In the genomic region with DNA sequence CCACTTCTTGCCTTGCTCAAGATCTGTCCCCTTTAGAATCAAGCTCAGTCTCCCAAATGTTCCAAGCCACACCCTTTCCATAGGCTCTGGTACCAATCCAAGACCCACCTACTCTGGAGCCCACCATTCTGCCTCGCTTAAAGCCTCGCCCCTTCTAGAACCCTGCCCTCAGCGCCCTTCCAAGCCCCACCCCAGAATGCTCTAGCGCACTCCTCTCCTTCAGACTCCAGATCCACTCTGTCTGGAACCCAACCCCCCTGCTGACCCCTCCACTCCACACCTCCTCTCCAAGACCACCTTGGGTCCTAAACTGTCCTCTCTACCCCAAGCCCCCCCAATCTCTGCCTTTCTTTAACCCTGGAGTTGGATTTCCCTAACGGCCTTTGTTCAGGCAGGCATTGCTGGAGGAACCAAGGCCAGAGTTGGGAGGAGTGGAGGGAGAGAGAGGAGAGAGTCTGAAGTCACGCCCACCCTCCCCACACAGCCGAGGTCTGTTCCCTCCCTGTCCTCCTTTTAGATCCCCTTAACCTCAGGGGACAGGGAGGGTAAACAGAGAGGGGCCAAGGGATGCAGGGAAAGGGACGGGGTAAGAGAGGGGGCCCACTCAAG, we compare ENCODE assay signal across 37 cellular contexts. TPM values are rescaled to one million over a fixed set of nuclear protein-coding genes. Genes with fewer than 3 reads are reported as not detected.
DNase-seq lines count a peak whose midpoint lies in the region; ATAC-seq, FAIRE-seq and TF ChIP-seq lines count a peak whose summit lies in the region.
"Had no signal": no experiment of that assay in that cellular context is flagged by ENCODE, and none has a peak within 500 bp of the region (broad histone marks: within the 10 kb centered on the region; RNA-seq: fewer than 3 reads in every experiment).

No MANE protein-coding gene starts in this region.

- 65% methylated on average over 8 of the region's 8 CpGs for WGBS in GM12878 (ENCODE audit: insufficient coverage, insufficient replicate concordance, low lambda C conversion rate, missing lambda C conversion rate)
- 58 to 69% (median 63%) methylated on average over 8 of the region's 8 CpGs for WGBS in small intestine, 3 donors

- TF ChIP-seq CTCF in Loucy (conservative IDR thresholded peaks at IDR 0.05; ENCODE audit: low read length) (no peak), GM12878 (IDR thresholded peaks at IDR 0.05 in 2 of 3, conservative IDR thresholded peaks at IDR 0.05 in 1 of 3; ENCODE audit: control insufficient read depth in 2 of 3, extremely low read depth in 1 of 3, insufficient read depth in 1 of 3, low read depth in 3 of 3, low read length in 3 of 3) (no peak), neutrophil (IDR thresholded peaks at IDR 0.05) (no peak)

- peaks cover 18 to 43% (median 21%) of the 10 kb centered on the region in 3 donors for H3K4me1 Mint-ChIP-seq in T-cell

- H3K4me2 ChIP-seq in Loucy (ENCODE audit: low read depth, low read length, poor library complexity, severe bottlenecking) (peak overlapping the region; percentile 27), GM12878 (ENCODE audit: control insufficient read depth, insufficient read depth) (peak overlapping the region; percentile 33; the same call in 1 of the 2 replicates)
- H3K4me2 ChIP-seq: GM23338 had no signal

- no peak overlapping the region for H3K4me3 Mint-ChIP-seq in T-cell

- TF ChIP-seq POLR2A in GM12878 (IDR thresholded peaks at IDR 0.05; ENCODE audit: low read depth, low read length) = no peak

- DNase-seq in NCI-H82 (lab: John Stamatoyannopoulos, UW) (peak; percentile 33), NCI-H82 treated with DMSO at 0.1 percent for 48 hours (lab: John Stamatoyannopoulos, UW; ENCODE audit: unreplicated experiment) (no peak), GM12878 (ENCODE audit: low read depth, low spot score) (no peak), small intestine (no peak), T-cell (no peak), foreskin melanocyte (no peak)
- DNase-seq: activated CD4-positive, alpha-beta T cell treated with anti-CD3 and anti-CD28 coated beads, Interleukin-2, amount 10 ng/mL, durations not matched to agents 7 days and 5 days; activated gamma-delta T cell; activated T-cell treated with anti-CD3 and anti-CD28 coated beads, Interleukin-2, amount 50 U/mL, for 1 hour; Calu3; caudate nucleus; cortex of kidney; DND-41; effector memory CD8-positive, alpha-beta T cell; head of caudate nucleus; midbrain; naive B cell; NCI-H1092; NCI-H1694 treated with DMSO at 0.1 percent for 48 hours; nucleus accumbens; OCI-M1; Right ventricle myocardium superior; stimulated activated CD4-positive, alpha-beta T cell treated with anti-CD3 and anti-CD28 coated beads, Interleukin-12 subunit alpha, Interleukin-12 subunit beta, amount 100 ng/mL, for 4 hours; stimulated activated CD4-positive, alpha-beta T cell treated with anti-CD3 and anti-CD28 coated beads, Interleukin-2, amount 100 ng/mL, for 48 hours; tibial artery had no signal

- CTCF ChIA-PET in GM12878 (lab: Yijun Ruan, JAX) = interaction anchor here (5.8 kb wide), 1 partner anchor 21 kb away, joined by 57 read pairs; no protein-coding TSS in a partner anchor
- CTCF ChIA-PET in T-cell (lab: Charles Lee) = interaction anchor here in 1 of 2 donors (2.0 kb wide), 1 partner anchor 33 kb away, joined by 5 read pairs; no protein-coding TSS in a partner anchor

- H4K20me1 ChIP-seq in Loucy (ENCODE audit: insufficient read depth, low read length, poor library complexity, severe bottlenecking) (peaks cover 3% of the 10 kb centered on the region), GM12878 (ENCODE audit: control insufficient read depth, insufficient read depth) (no peaks in the 10 kb centered on the region)

- no peak overlapping the region for H3K27ac ChIP-seq in GM12878 (ENCODE audit: control insufficient read depth, insufficient read depth)
- peak overlapping the region; percentile 90 for H3K27ac ChIP-seq in neutrophil
- no peak overlapping the region for H3K27ac ChIP-seq in small intestine (ENCODE audit: low read depth in 1 of 2, low read length in 1 of 2)
- H3K27ac ChIP-seq: VCaP had no signal

- no peak overlapping the region for H3K27ac Mint-ChIP-seq in T-cell
- H3K27ac Mint-ChIP-seq: GM23338, progenitor cell of endocrine pancreas had no signal

- intact Hi-C loops in GM12878 (cut with micrococcal nuclease; ENCODE audit: unreplicated experiment) = no loop called here

- H3K27me3 ChIP-seq in Loucy (ENCODE audit: insufficient read depth, low read length, poor library complexity, severe bottlenecking) (no peaks in the 10 kb centered on the region), GM12878 (replicated peaks in 1 of 2; ENCODE audit: control insufficient read depth in 2 of 2, insufficient read depth in 2 of 2, low read length in 1 of 2) (no peaks in the 10 kb centered on the region), neutrophil (no peaks in the 10 kb centered on the region), small intestine (ENCODE audit: control insufficient read depth in 2 of 2, insufficient read depth in 2 of 2, low read length in 2 of 2) (no peaks in the 10 kb centered on the region)
- H3K27me3 ChIP-seq: tibial artery had no signal

- H3K9me3 ChIP-seq in Loucy (ENCODE audit: insufficient read depth, low read depth, low read length) (no peaks in the 10 kb centered on the region), GM12878 (replicated peaks; ENCODE audit: control insufficient read depth, insufficient read depth, low read length) (no peaks in the 10 kb centered on the region; the same call in 2 of the 3 replicates), neutrophil (no peaks in the 10 kb centered on the region), small intestine (ENCODE audit: control insufficient read depth, low read depth) (no peaks in the 10 kb centered on the region)
- H3K9me3 ChIP-seq: tibial artery had no signal

- no peak overlapping the region for H3K4me3 ChIP-seq in Loucy (ENCODE audit: low read length, poor library complexity, severe bottlenecking)
- H3K4me3 ChIP-seq in GM12878 = no peak overlapping the region
- no peak overlapping the region for H3K4me3 ChIP-seq in neutrophil (ENCODE audit: low read depth in 1 of 2, low read length in 1 of 2)
- H3K4me3 ChIP-seq in small intestine (ENCODE audit: low read depth in 1 of 2, low read length in 2 of 2) = no peak overlapping the region
- H3K4me3 ChIP-seq: GM23338, tibial artery had no signal

- no peak for FAIRE-seq in GM12878 (lab: Jason Lieb, UNC)
- no peak for FAIRE-seq in small intestine (lab: Jason Lieb, UNC)
- FAIRE-seq: astrocyte, keratinocyte had no signal

- no peaks in the 10 kb centered on the region for H3K36me3 Mint-ChIP-seq in T-cell
- H3K36me3 Mint-ChIP-seq: naive B cell had no signal

- H3K27me3 Mint-ChIP-seq in T-cell = peaks cover 0 to under 1% of the 10 kb centered on the region in 2 donors
- H3K27me3 Mint-ChIP-seq: activated CD4-positive, alpha-beta T cell treated with anti-CD3 and anti-CD28 coated beads, Interleukin-2, amount 10 ng/mL, durations not matched to agents 7 days and 5 days; effector memory CD8-positive, alpha-beta T cell; naive B cell; progenitor cell of endocrine pancreas had no signal

- ATAC-seq in GM12878 (no peak), T-cell (replicated peaks in 1 of 4) (no peak)
- ATAC-seq: effector memory CD8-positive, alpha-beta T cell; GM23338; sciatic nerve had no signal

- H3K9me3 Mint-ChIP-seq in T-cell = no peaks in the 10 kb centered on the region
- H3K9me3 Mint-ChIP-seq: activated CD4-positive, alpha-beta T cell treated with anti-CD3 and anti-CD28 coated beads, Interleukin-2, amount 10 ng/mL, durations not matched to agents 7 days and 5 days; effector memory CD8-positive, alpha-beta T cell; GM23338 had no signal

- RAD21 ChIA-PET in GM12878 (lab: Charles Lee; ENCODE audit: unreplicated experiment) = interaction anchor here (3.0 kb wide), 1 partner anchor 20 kb away, joined by 26 read pairs; no protein-coding TSS in a partner anchor

- peaks cover 11% of the 10 kb centered on the region for H3K4me1 ChIP-seq in Loucy (ENCODE audit: insufficient read depth, low read length, poor library complexity, severe bottlenecking)
- peaks cover 3% of the 10 kb centered on the region; the same call in 1 of the 2 replicates for H3K4me1 ChIP-seq in GM12878 (ENCODE audit: control insufficient read depth, insufficient read depth, low read length)
- peaks cover 43 to 51% of the 10 kb centered on the region in 2 experiments for H3K4me1 ChIP-seq in neutrophil (ENCODE audit: control insufficient read depth in 1 of 2, insufficient read depth in 1 of 2, low read depth in 1 of 2, low read length in 1 of 2)
- H3K4me1 ChIP-seq in small intestine (ENCODE audit: control insufficient read depth in 2 of 2, insufficient read depth in 1 of 2, low read depth in 1 of 2, low read length in 1 of 2) = peaks cover 0 to 3% of the 10 kb centered on the region in 2 donors

- H3K79me2 ChIP-seq in Loucy (ENCODE audit: insufficient read depth, low read length) = peaks cover 23% of the 10 kb centered on the region
- peaks cover 5% of the 10 kb centered on the region for H3K79me2 ChIP-seq in GM12878 (ENCODE audit: control insufficient read depth, insufficient read depth, low read length)

- no peak overlapping the region for H3K9ac ChIP-seq in Loucy (ENCODE audit: low read depth, low read length, poor library complexity, severe bottlenecking)
- no peak overlapping the region for H3K9ac ChIP-seq in GM12878 (ENCODE audit: control insufficient read depth, insufficient read depth, low read length)

- in situ Hi-C loops in GM12878 (cut with MboI) = loop anchor here (10.0 kb wide), 1 partner anchor 384 kb away; the partner anchor contains the start of gene HDAC6

- H3K36me3 ChIP-seq in Loucy (ENCODE audit: insufficient read depth, low read length) (no peaks in the 10 kb centered on the region), GM12878 (ENCODE audit: control insufficient read depth in 2 of 2, insufficient read depth in 2 of 2, low read length in 1 of 2) (no peaks in the 10 kb centered on the region), neutrophil (no peaks in the 10 kb centered on the region), small intestine (ENCODE audit: control insufficient read depth in 2 of 2, insufficient read depth in 2 of 2, low read length in 2 of 2) (no peaks in the 10 kb centered on the region)

- SMC1A ChIA-PET in GM12878 (lab: Charles Lee; ENCODE audit: uncharacterized antibody, unreplicated experiment) = no interaction called here

- no peak for TF ChIP-seq EP300 in GM12878 (IDR thresholded peaks at IDR 0.05; ENCODE audit: borderline replicate concordance in 1 of 2, control insufficient read depth in 1 of 2, low read depth in 2 of 2, low read length in 2 of 2)

- no peaks in the 10 kb centered on the region for H3F3A ChIP-seq in Loucy (ENCODE audit: low read depth)

- H2AFZ ChIP-seq in Loucy (ENCODE audit: low read length) (no peak overlapping the region), GM12878 (ENCODE audit: control insufficient read depth, low read depth, low read length) (no peak overlapping the region)
- H2AFZ ChIP-seq: GM23338 had no signal

- POLR2A ChIA-PET in GM12878 (lab: Charles Lee) = interaction anchor here (3.9 kb wide), 1 partner anchor 20 kb away, joined by 28 read pairs; no protein-coding TSS in a partner anchor
- POLR2A ChIA-PET in T-cell (lab: Charles Lee) = no interaction called here

- H3K9me2 ChIP-seq in Loucy (replicated peaks; ENCODE audit: low read depth, low read length) = no peaks in the 10 kb centered on the region

- TF ChIP-seq RAD21 in GM12878 (IDR thresholded peaks at IDR 0.05; ENCODE audit: insufficient read depth, low read depth, low read length) = no peak

- no TSS peak for BruUV-seq in GM12878 (replicated peaks; lab: Mats Ljungman, UMichigan)

RNA-seq across cellular contexts. Expression of gene PRICKLE3, which starts 2.4 kb away (rescaled TPM):
- total RNA-seq in GM12878 (2013; cell fraction: nucleolus; rRNA removed) = 25.0 and 32.7 TPM in 2 replicates
- total RNA-seq in GM12878 (2014; rRNA removed) = 7.0 and 12.2 TPM in 2 replicates
- 3.3 and 4.9 TPM in 2 replicates for total RNA-seq in GM12878 (2014; rRNA removed; fragmentation: Illumina TruSeq; extraction: Trizol)
- 16.8 and 17.4 TPM in 2 replicates for total RNA-seq in GM12878 (2021)
- polyA plus RNA-seq in GM12878 (2011; ENCODE audit: low read depth) = 4.8 TPM
- polyA plus RNA-seq in GM12878 (2011; rRNA removed) = 2.7 and 6.4 TPM in 2 replicates
- polyA plus RNA-seq in GM12878 (2011; cell fraction: cytosol; rRNA removed) = 9.4 and 9.5 TPM in 2 replicates
- polyA plus RNA-seq in GM12878 (2011; cell fraction: nucleus; rRNA removed) = 28.4 and 35.8 TPM in 2 replicates
- polyA plus RNA-seq in GM12878 (2012) = 10.1 and 13.5 TPM in 2 replicates
- 2.3 and 6.0 TPM in 2 replicates for polyA plus RNA-seq in GM12878 (2014; fragmentation: Illumina TruSeq; extraction: Trizol)
- under 1 TPM; 0.69 to 0.88 TPM for polyA plus RNA-seq in GM12878 (2014; fragmentation: Nextera tagmentation; extraction: Ambion mirVana)
- 16.1 and 16.5 TPM in 2 replicates for polyA plus RNA-seq in GM12878 (2014; rRNA removed)
- polyA plus RNA-seq in GM12878 (2016; fragmentation: Nextera tagmentation; extraction: Ambion mirVana) = 1 to 10 TPM; 8.7 to 9.1 TPM
- 5.8 and 9.8 TPM in 2 replicates for polyA minus RNA-seq in GM12878 (2011; rRNA and poly(A)+ RNA removed)
- polyA minus RNA-seq in GM12878 (2011; cell fraction: cytosol; rRNA and poly(A)+ RNA removed) = 6.4 and 8.0 TPM in 2 replicates
- polyA minus RNA-seq in GM12878 (2011; cell fraction: nucleus; rRNA and poly(A)+ RNA removed) = 8.9 and 12.0 TPM in 2 replicates
- polyA plus RNA-seq in small intestine = 1 to 10 TPM; 3.6 to 6.7 (median 4.3) TPM
- total RNA-seq in T-cell = 10 to 100 TPM in 3 of 5 donors, 1 to 10 TPM in 2; 5.5 to 15.4 (median 12.6) TPM

RNA-seq across cellular contexts. Expression of gene SYP, which starts 11.4 kb away (rescaled TPM):
- 0.81 and 1.5 TPM in 2 replicates for total RNA-seq in GM12878 (2013; cell fraction: nucleolus; rRNA removed)
- 0.68 and 0.76 TPM in 2 replicates for total RNA-seq in GM12878 (2014; rRNA removed)
- total RNA-seq in GM12878 (2014; rRNA removed; fragmentation: Illumina TruSeq; extraction: Trizol) = 0.81 and 1.0 TPM in 2 replicates
- total RNA-seq in GM12878 (2021) = 0.48 and 0.49 TPM in 2 replicates
- polyA plus RNA-seq in GM12878 (2011; ENCODE audit: low read depth) = 0.28 TPM
- polyA plus RNA-seq in GM12878 (2011; rRNA removed) = 0.85 and 0.87 TPM in 2 replicates
- 0.58 and 0.99 TPM in 2 replicates for polyA plus RNA-seq in GM12878 (2011; cell fraction: cytosol; rRNA removed)
- polyA plus RNA-seq in GM12878 (2011; cell fraction: nucleus; rRNA removed) = 0.84 and 0.88 TPM in 2 replicates
- 0.77 and 0.85 TPM in 2 replicates for polyA plus RNA-seq in GM12878 (2012)
- polyA plus RNA-seq in GM12878 (2014; fragmentation: Illumina TruSeq; extraction: Trizol) = 0.68 and 0.86 TPM in 2 replicates
- polyA plus RNA-seq in GM12878 (2014; fragmentation: Nextera tagmentation; extraction: Ambion mirVana) = under 1 TPM; 0.34 to 0.47 TPM
- 1.2 and 1.7 TPM in 2 replicates for polyA plus RNA-seq in GM12878 (2014; rRNA removed)
- polyA plus RNA-seq in GM12878 (2016; fragmentation: Nextera tagmentation; extraction: Ambion mirVana) = 1 to 10 TPM; 1.0 to 1.1 TPM
- polyA minus RNA-seq in GM12878 (2011; rRNA and poly(A)+ RNA removed) = 0.31 TPM in 1 of 2 replicates, not detected in the other
- polyA minus RNA-seq in GM12878 (2011; cell fraction: cytosol; rRNA and poly(A)+ RNA removed) = not detected in 2 replicates
- 0.12 and 0.86 TPM in 2 replicates for polyA minus RNA-seq in GM12878 (2011; cell fraction: nucleus; rRNA and poly(A)+ RNA removed)
- 10 to 100 TPM in 1 of 3 donors, 1 to 10 TPM in 2; 2.2 to 33.5 (median 6.3) TPM for polyA plus RNA-seq in small intestine
- total RNA-seq in T-cell = under 1 TPM; 0.53 to 0.89 (median 0.70) TPM
- total RNA-seq: fibroblast of villous mesenchyme had no signal

RNA-seq across cellular contexts. Expression of gene PLP2, which starts 16.9 kb away (rescaled TPM):
- total RNA-seq in GM12878 (2013; cell fraction: nucleolus; rRNA removed) = 7.7 and 9.1 TPM in 2 replicates
- total RNA-seq in GM12878 (2014; rRNA removed) (51.8 and 56.6 TPM in 2 replicates), GM12878 (2014; rRNA removed; fragmentation: Illumina TruSeq; extraction: Trizol) (55.8 and 60.1 TPM in 2 replicates), GM12878 (2021) (102 and 106 TPM in 2 replicates), T-cell (100 to 1,000 TPM in 4 of 5 donors, 10 to 100 TPM in 1; 85.2 to 241 (median 207) TPM)
- 49.7 TPM for polyA plus RNA-seq in GM12878 (2011; ENCODE audit: low read depth)
- polyA plus RNA-seq in GM12878 (2011; rRNA removed) (62.3 and 78.2 TPM in 2 replicates), GM12878 (2014; fragmentation: Illumina TruSeq; extraction: Trizol) (149 and 177 TPM in 2 replicates), GM12878 (2014; fragmentation: Nextera tagmentation; extraction: Ambion mirVana) (100 to 1,000 TPM; 100 to 140 TPM), GM12878 (2014; rRNA removed) (71.0 and 74.8 TPM in 2 replicates), GM12878 (2016; fragmentation: Nextera tagmentation; extraction: Ambion mirVana) (100 to 1,000 TPM in 1 of 2 experiments, 10 to 100 TPM in 1; 98.3 to 101 TPM), small intestine (100 to 1,000 TPM in 1 of 3 donors, 10 to 100 TPM in 2; 47.6 to 189 (median 99.7) TPM)
- polyA plus RNA-seq in GM12878 (2011; cell fraction: cytosol; rRNA removed) = 127 and 185 TPM in 2 replicates
- polyA plus RNA-seq in GM12878 (2011; cell fraction: nucleus; rRNA removed) = 30.0 and 31.8 TPM in 2 replicates
- 65.2 and 77.1 TPM in 2 replicates for polyA plus RNA-seq in GM12878 (2012)
- polyA minus RNA-seq in GM12878 (2011; rRNA and poly(A)+ RNA removed) = 54.6 and 67.8 TPM in 2 replicates
- 28.3 and 31.3 TPM in 2 replicates for polyA minus RNA-seq in GM12878 (2011; cell fraction: cytosol; rRNA and poly(A)+ RNA removed)
- 6.3 and 10.2 TPM in 2 replicates for polyA minus RNA-seq in GM12878 (2011; cell fraction: nucleus; rRNA and poly(A)+ RNA removed)

RNA-seq across cellular contexts. Expression of gene MAGIX, which starts 26.0 kb away (rescaled TPM):
- total RNA-seq in GM12878 (2013; cell fraction: nucleolus; rRNA removed) = 0.59 and 1.2 TPM in 2 replicates
- total RNA-seq in GM12878 (2014; rRNA removed) (1.3 and 2.5 TPM in 2 replicates), GM12878 (2014; rRNA removed; fragmentation: Illumina TruSeq; extraction: Trizol) (0.09 and 0.18 TPM in 2 replicates), GM12878 (2021) (0.66 and 1.3 TPM in 2 replicates), T-cell (1 to 10 TPM in 3 of 5 donors, under 1 TPM in 2; 0.56 to 1.9 (median 1.6) TPM)
- polyA plus RNA-seq in GM12878 (2011; ENCODE audit: low read depth) = 0.18 TPM
- polyA plus RNA-seq in GM12878 (2011; rRNA removed) (0.30 and 0.33 TPM in 2 replicates), GM12878 (2014; fragmentation: Illumina TruSeq; extraction: Trizol) (0.31 TPM in 1 of 2 replicates, not detected in the other), GM12878 (2014; fragmentation: Nextera tagmentation; extraction: Ambion mirVana) (under 1 TPM; 0.03 to 0.09 TPM), GM12878 (2014; rRNA removed) (1.4 and 2.0 TPM in 2 replicates), GM12878 (2016; fragmentation: Nextera tagmentation; extraction: Ambion mirVana) (1 to 10 TPM; 1.4 to 1.8 TPM), small intestine (1 to 10 TPM; 3.6 to 10.0 (median 9.2) TPM)
- 0.96 and 1.1 TPM in 2 replicates for polyA plus RNA-seq in GM12878 (2011; cell fraction: cytosol; rRNA removed)
- 0.81 and 1.1 TPM in 2 replicates for polyA plus RNA-seq in GM12878 (2011; cell fraction: nucleus; rRNA removed)
- 0.44 and 0.54 TPM in 2 replicates for polyA plus RNA-seq in GM12878 (2012)
- 0.66 and 1.2 TPM in 2 replicates for polyA minus RNA-seq in GM12878 (2011; rRNA and poly(A)+ RNA removed)
- polyA minus RNA-seq in GM12878 (2011; cell fraction: cytosol; rRNA and poly(A)+ RNA removed) = 0.40 TPM in 1 of 2 replicates, not detected in the other
- polyA minus RNA-seq in GM12878 (2011; cell fraction: nucleus; rRNA and poly(A)+ RNA removed) = 1.3 and 1.6 TPM in 2 replicates
- total RNA-seq: HT1080 had no signal

RNA-seq across cellular contexts. Expression of gene CACNA1F, which starts 44.6 kb away (rescaled TPM):
- 0.92 and 1.6 TPM in 2 replicates for total RNA-seq in GM12878 (2013; cell fraction: nucleolus; rRNA removed)
- total RNA-seq in GM12878 (2014; rRNA removed) (not detected in 2 replicates), GM12878 (2014; rRNA removed; fragmentation: Illumina TruSeq; extraction: Trizol) (not detected in 2 replicates), GM12878 (2021) (0.05 TPM in 2 replicates), T-cell (1 to 10 TPM; 1.4 to 1.9 (median 1.6) TPM)
- polyA plus RNA-seq in GM12878 (2011; ENCODE audit: low read depth) = 0.43 TPM
- polyA plus RNA-seq in GM12878 (2011; rRNA removed) (0.03 and 0.19 TPM in 2 replicates), GM12878 (2014; fragmentation: Illumina TruSeq; extraction: Trizol) (0.01 TPM in 1 of 2 replicates, not detected in the other), GM12878 (2014; fragmentation: Nextera tagmentation; extraction: Ambion mirVana) (not detected), GM12878 (2014; rRNA removed) (0.04 and 0.13 TPM in 2 replicates), GM12878 (2016; fragmentation: Nextera tagmentation; extraction: Ambion mirVana) (under 1 TPM in 1 of 2 experiments, not detected in 1; 0.32 TPM), small intestine (under 1 TPM; 0.22 to 0.34 (median 0.27) TPM)
- polyA plus RNA-seq in GM12878 (2011; cell fraction: cytosol; rRNA removed) = 0.06 and 0.08 TPM in 2 replicates
- 0.86 and 1.4 TPM in 2 replicates for polyA plus RNA-seq in GM12878 (2011; cell fraction: nucleus; rRNA removed)
- polyA plus RNA-seq in GM12878 (2012) = 0.18 and 0.27 TPM in 2 replicates
- polyA minus RNA-seq in GM12878 (2011; rRNA and poly(A)+ RNA removed) = 0.10 and 0.29 TPM in 2 replicates
- not detected in 2 replicates for polyA minus RNA-seq in GM12878 (2011; cell fraction: cytosol; rRNA and poly(A)+ RNA removed)
- polyA minus RNA-seq in GM12878 (2011; cell fraction: nucleus; rRNA and poly(A)+ RNA removed) = 0.24 TPM in 1 of 2 replicates, not detected in the other
- total RNA-seq: astrocyte, Calu3, fibroblast of villous mesenchyme, HT1080, liver, M059J had no signal
- polyA plus RNA-seq: keratinocyte had no signal
